In the genomic region with DNA sequence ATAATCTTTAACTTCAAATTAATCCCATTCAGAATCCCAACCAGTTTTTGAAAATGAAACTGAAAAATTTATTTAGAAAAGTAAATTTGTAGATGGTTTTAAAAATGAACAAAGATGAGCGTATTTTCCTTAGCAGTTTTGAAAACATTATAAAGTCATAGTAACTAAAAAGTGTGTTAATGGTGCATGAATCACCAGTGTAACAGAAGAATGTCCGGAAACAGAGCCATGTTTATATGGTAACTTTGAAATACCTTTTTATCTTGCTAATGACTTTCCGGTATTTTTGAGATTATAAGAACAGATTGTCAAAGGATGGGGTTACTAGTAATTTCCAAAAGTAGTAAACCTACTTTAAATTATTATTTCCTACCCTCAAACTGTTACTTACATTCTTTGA, we compare ENCODE assay signal across 18 cellular contexts.
"Had no signal": no experiment of that assay in that cellular context is flagged by ENCODE, and none has a peak within 500 bp of the region (broad histone marks: within the 10 kb centered on the region; RNA-seq: fewer than 3 reads in every experiment).

No MANE protein-coding gene starts in this region.

- H3K27me3 Mint-ChIP-seq: activated naive CD8-positive, alpha-beta T cell treated with anti-CD3 and anti-CD28 coated beads for 36 hours; naive thymus-derived CD8-positive, alpha-beta T cell; stimulated activated naive B cell treated with anti-CD40 and anti-IgM and Interleukin-4, amounts not matched to agents 10 μg/mL and 1 μg/mL and 100 μg/mL, for 72 hours; type B pancreatic cell had no signal

- DNase-seq: activated CD4-positive, alpha-beta T cell treated with anti-CD3 and anti-CD28 coated beads, Interleukin-2, amount 50 U/mL, for 4 hours; activated effector memory CD4-positive, alpha-beta T cell treated with anti-CD3 and anti-CD28 coated beads, Interleukin-2, amount 50 U/mL, for 16 hours; activated naive CD8-positive, alpha-beta T cell treated with anti-CD3 and anti-CD28 coated beads for 36 hours; activated T-cell treated with anti-CD3 and anti-CD28 coated beads, Interleukin-2, amount 50 U/mL, for 4 hours; anterior cingulate cortex; colonic mucosa; effector CD8-positive, alpha-beta T cell; hypothalamus; left cardiac atrium; mucosa of descending colon; naive thymus-derived CD8-positive, alpha-beta T cell; right cardiac atrium; spleen; stimulated activated CD4-positive, alpha-beta T cell treated with anti-CD3 and anti-CD28 coated beads, Interleukin-1b, Interleukin-23, amount 100 ng/mL, for 48 hours; stimulated activated naive B cell treated with anti-CD40 and anti-IgM and Interleukin-4, amounts not matched to agents 10 μg/mL and 1 μg/mL and 100 μg/mL, for 72 hours; substantia nigra had no signal

- H3K4me1 Mint-ChIP-seq: activated naive CD8-positive, alpha-beta T cell treated with anti-CD3 and anti-CD28 coated beads for 36 hours; naive thymus-derived CD8-positive, alpha-beta T cell; stimulated activated naive B cell treated with anti-CD40 and anti-IgM and Interleukin-4, amounts not matched to agents 10 μg/mL and 1 μg/mL and 100 μg/mL, for 72 hours had no signal

- ATAC-seq: activated CD4-positive, CD25-positive, alpha-beta regulatory T cell treated with anti-CD3 and anti-CD28 coated beads, Interleukin-2, amount 50 U/mL, for 24 hours; activated T-cell treated with anti-CD3 and anti-CD28 coated beads, Interleukin-2, amount 50 U/mL, for 4 hours; left cardiac atrium; mucosa of descending colon; naive thymus-derived CD8-positive, alpha-beta T cell; right cardiac atrium; stimulated activated naive B cell treated with anti-CD40 and anti-IgM and Interleukin-4, amounts not matched to agents 10 μg/mL and 1 μg/mL and 100 μg/mL, for 72 hours had no signal

- H3K36me3 Mint-ChIP-seq: activated naive CD8-positive, alpha-beta T cell treated with anti-CD3 and anti-CD28 coated beads for 36 hours; naive thymus-derived CD8-positive, alpha-beta T cell; stimulated activated naive B cell treated with anti-CD40 and anti-IgM and Interleukin-4, amounts not matched to agents 10 μg/mL and 1 μg/mL and 100 μg/mL, for 72 hours had no signal

- H3K27ac Mint-ChIP-seq: activated naive CD8-positive, alpha-beta T cell treated with anti-CD3 and anti-CD28 coated beads for 36 hours; naive thymus-derived CD8-positive, alpha-beta T cell; stimulated activated naive B cell treated with anti-CD40 and anti-IgM and Interleukin-4, amounts not matched to agents 10 μg/mL and 1 μg/mL and 100 μg/mL, for 72 hours; type B pancreatic cell had no signal

- H3K4me3 Mint-ChIP-seq: activated naive CD8-positive, alpha-beta T cell treated with anti-CD3 and anti-CD28 coated beads for 36 hours; activated T-cell treated with anti-CD3 and anti-CD28 coated beads, Interleukin-2, amount 50 U/mL, for 4 hours; naive thymus-derived CD8-positive, alpha-beta T cell; stimulated activated naive B cell treated with anti-CD40 and anti-IgM and Interleukin-4, amounts not matched to agents 10 μg/mL and 1 μg/mL and 100 μg/mL, for 72 hours; type B pancreatic cell had no signal

- H3K9me3 Mint-ChIP-seq: activated naive CD8-positive, alpha-beta T cell treated with anti-CD3 and anti-CD28 coated beads for 36 hours; type B pancreatic cell had no signal
